Comparison of ENCODE assay signal across 9 cellular contexts in the genomic region with DNA sequence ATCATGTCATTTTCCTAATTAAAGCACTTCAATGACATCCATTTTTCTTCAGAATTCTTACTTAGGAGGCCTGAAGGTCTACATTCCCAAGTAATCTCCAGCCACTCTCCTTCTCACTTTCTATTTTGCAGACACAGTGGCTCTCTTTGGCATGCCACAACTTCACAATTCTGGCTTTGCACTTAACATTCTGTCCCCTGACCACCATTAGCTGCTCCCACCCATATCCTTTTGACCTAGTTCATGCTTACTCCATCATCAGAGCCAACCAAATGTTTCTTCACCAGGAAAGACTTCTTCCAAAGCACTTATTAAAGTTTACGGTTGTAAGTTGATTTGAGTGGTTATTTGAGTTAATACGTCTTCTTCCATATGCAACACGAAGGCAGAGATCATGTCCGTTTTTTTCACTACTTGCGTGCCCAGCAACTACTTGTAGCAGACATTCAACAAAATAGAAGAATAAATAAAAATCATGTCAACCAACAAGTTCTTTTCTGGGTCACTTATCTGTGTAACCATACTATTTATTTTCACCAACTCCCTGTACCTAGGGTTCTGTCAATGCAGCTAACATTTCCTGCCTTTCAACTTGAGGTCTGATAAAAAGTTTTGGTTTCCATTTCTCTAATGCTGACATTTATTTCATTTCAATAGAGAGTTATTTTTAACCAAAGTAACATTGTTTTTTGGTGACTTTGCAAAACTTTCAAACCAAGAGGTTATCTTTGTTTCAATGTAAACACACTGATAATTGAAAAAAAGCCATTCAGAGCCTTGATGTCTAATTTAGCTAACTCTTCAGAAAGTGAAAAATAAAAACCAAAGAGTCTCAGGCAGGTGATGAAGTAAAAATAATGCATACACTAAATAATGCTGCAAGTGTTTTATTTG. TPM values are rescaled to one million over a fixed set of nuclear protein-coding genes. Genes with fewer than 3 reads are reported as not detected.
A peak's percentile ranks its signal among the peaks of the same experiment; 100 is the strongest.
DNase-seq lines count a peak whose midpoint lies in the region; ATAC-seq and TF ChIP-seq lines count a peak whose summit lies in the region.
"Had no signal": no experiment of that assay in that cellular context is flagged by ENCODE, and none has a peak within 500 bp of the region (broad histone marks: within the 10 kb centered on the region; RNA-seq: fewer than 3 reads in every experiment).

No MANE protein-coding gene starts in this region.

- CTCF ChIA-PET in activated CD8-positive, alpha-beta T cell treated with anti-CD3 and anti-CD28 coated beads for 36 hours (lab: Charles Lee), result interaction anchor here (0.8 to 1.6 kb wide), 4 partner anchors 9 to 473 kb away, joined by 3 to 8 read pairs (median 5); a partner anchor contains a TSS

- no peak overlapping the region for H3K4me3 ChIP-seq in right cardiac atrium (ENCODE audit: low read length)
- no peak overlapping the region for H3K4me3 ChIP-seq in aorta (ENCODE audit: low read length in 2 of 2)
- H3K4me3 ChIP-seq: hepatocyte had no signal

- no peak for DNase-seq in right cardiac atrium
- DNase-seq in cardiac septum (ENCODE audit: low spot score), result no peak
- DNase-seq in activated CD8-positive, alpha-beta T cell treated with anti-CD3 and anti-CD28 coated beads for 36 hours, result no peak
- no peak for DNase-seq in aorta
- no peak for DNase-seq in superior temporal gyrus (ENCODE audit: extremely low spot score)
- DNase-seq in NCI-H1930 (lab: John Stamatoyannopoulos, UW), result no peak

- H3K27me3 Mint-ChIP-seq in activated CD8-positive, alpha-beta T cell treated with anti-CD3 and anti-CD28 coated beads for 36 hours, result no peaks in the 10 kb centered on the region

- intact Hi-C loops in right cardiac atrium (cut with DNase I) (no loop called here), cardiac septum (cut with DNase I) (no loop called here), aorta (cut with DNase I) (no loop called here)
- intact Hi-C loops in activated CD8-positive, alpha-beta T cell treated with anti-CD3 and anti-CD28 coated beads for 36 hours (cut with micrococcal nuclease), result no loop called here

- POLR2A ChIA-PET in activated CD8-positive, alpha-beta T cell treated with anti-CD3 and anti-CD28 coated beads for 36 hours (lab: Charles Lee), result interaction anchor here (1.2 to 3.1 kb wide), 3 partner anchors 9 to 48 kb away, joined by 3 to 19 read pairs (median 5); a partner anchor contains a TSS

- no peaks in the 10 kb centered on the region for H3K9me3 Mint-ChIP-seq in activated CD8-positive, alpha-beta T cell treated with anti-CD3 and anti-CD28 coated beads for 36 hours

- TF ChIP-seq CTCF in activated CD8-positive, alpha-beta T cell treated with anti-CD3 and anti-CD28 coated beads for 36 hours (IDR thresholded peaks at IDR 0.05), result no peak

- no peak overlapping the region for H3K27ac ChIP-seq in right cardiac atrium (ENCODE audit: low read length)
- no peak overlapping the region for H3K27ac ChIP-seq in aorta (ENCODE audit: low read depth in 1 of 2, low read length in 2 of 2)
- H3K27ac ChIP-seq: hepatocyte had no signal

- peak overlapping the region; percentile 86 for H3K27ac Mint-ChIP-seq in activated CD8-positive, alpha-beta T cell treated with anti-CD3 and anti-CD28 coated beads for 36 hours

- peak; percentile 36 to 88 for ATAC-seq in right cardiac atrium
- peak; percentile 81 for ATAC-seq in HG03025 (IDR thresholded peaks at IDR 0.05; ENCODE audit: low FRiP score, unreplicated experiment)
- peak; percentile 82 for ATAC-seq in activated CD8-positive, alpha-beta T cell treated with anti-CD3 and anti-CD28 coated beads for 36 hours
- ATAC-seq in aorta (ENCODE audit: low FRiP score), result no peak
- ATAC-seq in SK-N-SH treated with all-trans-retinoic acid at 6 μM for 48 hours, result no peak

- H3K27me3 ChIP-seq in right cardiac atrium (ENCODE audit: control insufficient read depth, insufficient read depth) (no peaks in the 10 kb centered on the region), aorta (ENCODE audit: control insufficient read depth in 1 of 2, insufficient read depth in 2 of 2, low read length in 1 of 2) (no peaks in the 10 kb centered on the region)
- H3K27me3 ChIP-seq: hepatocyte had no signal

- no peaks in the 10 kb centered on the region for H3K36me3 ChIP-seq in aorta (ENCODE audit: control insufficient read depth in 1 of 2, insufficient read depth in 2 of 2, low read length in 1 of 2)

- H3K36me3 Mint-ChIP-seq in activated CD8-positive, alpha-beta T cell treated with anti-CD3 and anti-CD28 coated beads for 36 hours (ENCODE audit: low read depth), result no peaks in the 10 kb centered on the region

- H3K4me1 ChIP-seq in right cardiac atrium (ENCODE audit: control insufficient read depth, insufficient read depth, low read length) (no peaks in the 10 kb centered on the region), aorta (ENCODE audit: control insufficient read depth in 1 of 2, insufficient read depth in 2 of 2, low read length in 2 of 2) (no peaks in the 10 kb centered on the region)

- H3K9me3 ChIP-seq in right cardiac atrium (ENCODE audit: control insufficient read depth, low read length) (no peaks in the 10 kb centered on the region), aorta (ENCODE audit: control insufficient read depth, low read length) (no peaks in the 10 kb centered on the region)

- peak overlapping the region; percentile 19 for H3K4me3 Mint-ChIP-seq in activated CD8-positive, alpha-beta T cell treated with anti-CD3 and anti-CD28 coated beads for 36 hours

- WGBS in right cardiac atrium, result 74% methylated on average over 5 of the region's 5 CpGs
- WGBS in aorta, 2 donors, result 73 to 77% methylated on average over 5 of the region's 5 CpGs

- H3K4me1 Mint-ChIP-seq in activated CD8-positive, alpha-beta T cell treated with anti-CD3 and anti-CD28 coated beads for 36 hours (ENCODE audit: low read depth), result peaks cover 44% of the 10 kb centered on the region

TF ChIP-seq in SK-N-SH treated with all-trans-retinoic acid at 6 μM for 48 hours, 23 proteins besides CTCF, POLR2A, EP300 and RAD21:
- no peak for TF ChIP-seq BACH2 (CRISPR knock-in tag; IDR thresholded peaks at IDR 0.05; ENCODE audit: borderline replicate concordance)
- TF ChIP-seq ISL1 (CRISPR knock-in tag; IDR thresholded peaks at IDR 0.05), result no peak
- TF ChIP-seq, protein P1, sequence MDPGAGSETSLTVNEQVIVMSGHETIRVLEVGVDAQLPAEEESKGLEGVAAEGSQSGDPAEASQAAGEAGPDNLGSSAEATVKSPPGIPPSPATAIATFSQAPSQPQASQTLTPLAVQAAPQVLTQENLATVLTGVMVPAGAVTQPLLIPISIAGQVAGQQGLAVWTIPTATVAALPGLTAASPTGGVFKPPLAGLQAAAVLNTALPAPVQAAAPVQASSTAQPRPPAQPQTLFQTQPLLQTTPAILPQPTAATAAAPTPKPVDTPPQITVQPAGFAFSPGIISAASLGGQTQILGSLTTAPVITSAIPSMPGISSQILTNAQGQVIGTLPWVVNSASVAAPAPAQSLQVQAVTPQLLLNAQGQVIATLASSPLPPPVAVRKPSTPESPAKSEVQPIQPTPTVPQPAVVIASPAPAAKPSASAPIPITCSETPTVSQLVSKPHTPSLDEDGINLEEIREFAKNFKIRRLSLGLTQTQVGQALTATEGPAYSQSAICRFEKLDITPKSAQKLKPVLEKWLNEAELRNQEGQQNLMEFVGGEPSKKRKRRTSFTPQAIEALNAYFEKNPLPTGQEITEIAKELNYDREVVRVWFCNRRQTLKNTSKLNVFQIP (CRISPR knock-in tag; IDR thresholded peaks at IDR 0.05; ENCODE audit: borderline replicate concordance, low read depth), result no peak
- TF ChIP-seq ZFP3 (CRISPR knock-in tag; IDR thresholded peaks at IDR 0.05), result no peak
- no peak for TF ChIP-seq RARB (CRISPR knock-in tag; IDR thresholded peaks at IDR 0.05)

RNA-seq across cellular contexts. Expression of a gene that starts 9.9 kb away (rescaled TPM):
- total RNA-seq in right cardiac atrium, result 10 to 100 TPM; 32.8 to 51.3 (median 41.2) TPM
- polyA plus RNA-seq in right cardiac atrium, result 24.3 TPM
- total RNA-seq in cardiac septum, result 17.9 TPM
- 10 to 100 TPM; 28.0 to 30.0 TPM for total RNA-seq in activated CD8-positive, alpha-beta T cell treated with anti-CD3 and anti-CD28 coated beads for 36 hours
- total RNA-seq in aorta, result 10 to 100 TPM; 23.2 to 24.2 TPM
- polyA plus RNA-seq in aorta, result 10 to 100 TPM in 1 of 2 donors, 1 to 10 TPM in 1; 9.6 to 12.9 TPM

Comparison
In these comparisons a context has a peak if more than half of its experiments do, and no peak if none do; other contexts are left out.
1. ATAC-seq: peak in right cardiac atrium (2 of 2), HG03025 (single experiment) and activated CD8-positive, alpha-beta T cell treated with anti-CD3 and anti-CD28 coated beads for 36 hours (single experiment); none in aorta (single experiment) and SK-N-SH treated with all-trans-retinoic acid at 6 μM for 48 hours (single experiment).